ENCODE assay signal across 2 cellular contexts in the genomic region with DNA sequence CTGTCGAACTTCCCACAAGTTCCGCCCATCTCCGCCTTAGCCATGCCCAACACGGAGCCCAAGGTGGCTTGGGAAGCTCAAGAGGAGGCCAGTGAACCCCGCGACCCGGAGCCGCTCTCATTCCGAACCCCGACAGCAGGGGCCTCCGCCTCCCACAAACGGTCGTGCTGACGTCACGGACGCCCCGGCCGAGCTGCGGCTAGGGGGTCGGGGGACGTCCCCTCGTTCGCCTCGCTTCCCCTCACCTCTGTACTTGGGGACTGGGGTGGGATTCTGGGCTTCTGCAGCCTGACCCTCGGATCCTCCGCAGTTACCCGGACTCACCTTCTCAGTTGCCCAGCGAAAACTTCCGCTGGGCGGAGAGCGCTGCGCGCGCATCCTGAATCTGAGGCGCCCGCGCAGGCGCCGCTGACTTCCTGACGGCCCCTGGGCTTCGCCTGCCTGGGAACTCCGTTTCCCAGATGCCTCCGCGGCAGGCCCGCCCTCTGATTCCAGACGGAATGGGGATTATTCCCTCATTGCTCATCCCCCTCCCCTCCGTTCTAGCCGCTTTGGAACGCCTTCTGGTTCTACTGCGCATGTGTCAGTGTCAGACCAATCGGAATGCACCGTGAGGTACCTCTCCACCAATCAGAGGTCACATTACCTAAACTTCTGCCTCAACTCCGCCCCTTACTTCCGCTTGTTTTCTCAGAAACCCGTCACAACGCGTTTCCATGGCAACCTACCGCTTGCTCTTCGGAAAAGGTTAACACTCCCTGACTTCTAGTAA.
TF ChIP-seq lines count a peak whose summit lies in the region.

A gene with protein sequence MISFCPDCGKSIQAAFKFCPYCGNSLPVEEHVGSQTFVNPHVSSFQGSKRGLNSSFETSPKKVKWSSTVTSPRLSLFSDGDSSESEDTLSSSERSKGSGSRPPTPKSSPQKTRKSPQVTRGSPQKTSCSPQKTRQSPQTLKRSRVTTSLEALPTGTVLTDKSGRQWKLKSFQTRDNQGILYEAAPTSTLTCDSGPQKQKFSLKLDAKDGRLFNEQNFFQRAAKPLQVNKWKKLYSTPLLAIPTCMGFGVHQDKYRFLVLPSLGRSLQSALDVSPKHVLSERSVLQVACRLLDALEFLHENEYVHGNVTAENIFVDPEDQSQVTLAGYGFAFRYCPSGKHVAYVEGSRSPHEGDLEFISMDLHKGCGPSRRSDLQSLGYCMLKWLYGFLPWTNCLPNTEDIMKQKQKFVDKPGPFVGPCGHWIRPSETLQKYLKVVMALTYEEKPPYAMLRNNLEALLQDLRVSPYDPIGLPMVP (minus strand): TSS at position 351 of the 772 bp plus-strand sequence. CDS start 9,210 bp downstream, outside the sequence.

TF ChIP-seq in HCT116, 20 proteins besides CTCF, POLR2A, EP300 and RAD21:
- TF ChIP-seq, protein P1, sequence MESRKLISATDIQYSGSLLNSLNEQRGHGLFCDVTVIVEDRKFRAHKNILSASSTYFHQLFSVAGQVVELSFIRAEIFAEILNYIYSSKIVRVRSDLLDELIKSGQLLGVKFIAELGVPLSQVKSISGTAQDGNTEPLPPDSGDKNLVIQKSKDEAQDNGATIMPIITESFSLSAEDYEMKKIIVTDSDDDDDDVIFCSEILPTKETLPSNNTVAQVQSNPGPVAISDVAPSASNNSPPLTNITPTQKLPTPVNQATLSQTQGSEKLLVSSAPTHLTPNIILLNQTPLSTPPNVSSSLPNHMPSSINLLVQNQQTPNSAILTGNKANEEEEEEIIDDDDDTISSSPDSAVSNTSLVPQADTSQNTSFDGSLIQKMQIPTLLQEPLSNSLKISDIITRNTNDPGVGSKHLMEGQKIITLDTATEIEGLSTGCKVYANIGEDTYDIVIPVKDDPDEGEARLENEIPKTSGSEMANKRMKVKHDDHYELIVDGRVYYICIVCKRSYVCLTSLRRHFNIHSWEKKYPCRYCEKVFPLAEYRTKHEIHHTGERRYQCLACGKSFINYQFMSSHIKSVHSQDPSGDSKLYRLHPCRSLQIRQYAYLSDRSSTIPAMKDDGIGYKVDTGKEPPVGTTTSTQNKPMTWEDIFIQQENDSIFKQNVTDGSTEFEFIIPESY (IDR thresholded peaks at IDR 0.05; ENCODE audit: extremely low read depth, insufficient replicate concordance, low read length): no peak
- TF ChIP-seq YY1 (IDR thresholded peaks at IDR 0.05; ENCODE audit: extremely low read depth, insufficient replicate concordance, low read depth, low read length) (peak; percentile 8), CBX3 (IDR thresholded peaks at IDR 0.05; ENCODE audit: low read depth) (no peak), JUND (IDR thresholded peaks at IDR 0.05) (no peak), ZNF274 (IDR thresholded peaks at IDR 0.05; ENCODE audit: low read depth, low read length) (no peak), TCF7L2 (IDR thresholded peaks at IDR 0.05; ENCODE audit: borderline replicate concordance, extremely low read depth, insufficient read depth, insufficient read length) (no peak), EGR1 (IDR thresholded peaks at IDR 0.05; ENCODE audit: low read depth) (no peak), ZFX (IDR thresholded peaks at IDR 0.05) (no peak; the same call in 1 of the 2 replicates), ELF1 (IDR thresholded peaks at IDR 0.05; ENCODE audit: borderline replicate concordance, low read depth) (peak; percentile 71), SRF (IDR thresholded peaks at IDR 0.05; ENCODE audit: low read depth) (no peak), EZH2phosphoT487 (IDR thresholded peaks at IDR 0.05; ENCODE audit: borderline replicate concordance) (no peak), EZH2 (IDR thresholded peaks at IDR 0.05) (no peak), SIN3A (IDR thresholded peaks at IDR 0.05; ENCODE audit: low read depth) (peak; percentile 22; the same call in 1 of the 2 replicates), SP1 (IDR thresholded peaks at IDR 0.05; ENCODE audit: low read depth) (peak; percentile 90), POLR2AphosphoS5 (IDR thresholded peaks at IDR 0.05; ENCODE audit: low read depth, low read length) (peak; percentile 87), CEBPB (IDR thresholded peaks at IDR 0.05; ENCODE audit: low read depth) (no peak), FOSL1 (IDR thresholded peaks at IDR 0.05; ENCODE audit: low read depth) (no peak)
- TF ChIP-seq, protein P2, sequence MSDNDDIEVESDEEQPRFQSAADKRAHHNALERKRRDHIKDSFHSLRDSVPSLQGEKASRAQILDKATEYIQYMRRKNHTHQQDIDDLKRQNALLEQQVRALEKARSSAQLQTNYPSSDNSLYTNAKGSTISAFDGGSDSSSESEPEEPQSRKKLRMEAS (IDR thresholded peaks at IDR 0.05): no peak
- TF ChIP-seq, protein P3, sequence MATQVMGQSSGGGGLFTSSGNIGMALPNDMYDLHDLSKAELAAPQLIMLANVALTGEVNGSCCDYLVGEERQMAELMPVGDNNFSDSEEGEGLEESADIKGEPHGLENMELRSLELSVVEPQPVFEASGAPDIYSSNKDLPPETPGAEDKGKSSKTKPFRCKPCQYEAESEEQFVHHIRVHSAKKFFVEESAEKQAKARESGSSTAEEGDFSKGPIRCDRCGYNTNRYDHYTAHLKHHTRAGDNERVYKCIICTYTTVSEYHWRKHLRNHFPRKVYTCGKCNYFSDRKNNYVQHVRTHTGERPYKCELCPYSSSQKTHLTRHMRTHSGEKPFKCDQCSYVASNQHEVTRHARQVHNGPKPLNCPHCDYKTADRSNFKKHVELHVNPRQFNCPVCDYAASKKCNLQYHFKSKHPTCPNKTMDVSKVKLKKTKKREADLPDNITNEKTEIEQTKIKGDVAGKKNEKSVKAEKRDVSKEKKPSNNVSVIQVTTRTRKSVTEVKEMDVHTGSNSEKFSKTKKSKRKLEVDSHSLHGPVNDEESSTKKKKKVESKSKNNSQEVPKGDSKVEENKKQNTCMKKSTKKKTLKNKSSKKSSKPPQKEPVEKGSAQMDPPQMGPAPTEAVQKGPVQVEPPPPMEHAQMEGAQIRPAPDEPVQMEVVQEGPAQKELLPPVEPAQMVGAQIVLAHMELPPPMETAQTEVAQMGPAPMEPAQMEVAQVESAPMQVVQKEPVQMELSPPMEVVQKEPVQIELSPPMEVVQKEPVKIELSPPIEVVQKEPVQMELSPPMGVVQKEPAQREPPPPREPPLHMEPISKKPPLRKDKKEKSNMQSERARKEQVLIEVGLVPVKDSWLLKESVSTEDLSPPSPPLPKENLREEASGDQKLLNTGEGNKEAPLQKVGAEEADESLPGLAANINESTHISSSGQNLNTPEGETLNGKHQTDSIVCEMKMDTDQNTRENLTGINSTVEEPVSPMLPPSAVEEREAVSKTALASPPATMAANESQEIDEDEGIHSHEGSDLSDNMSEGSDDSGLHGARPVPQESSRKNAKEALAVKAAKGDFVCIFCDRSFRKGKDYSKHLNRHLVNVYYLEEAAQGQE (IDR thresholded peaks at IDR 0.05; ENCODE audit: low read depth): no peak
- TF ChIP-seq, protein P4, sequence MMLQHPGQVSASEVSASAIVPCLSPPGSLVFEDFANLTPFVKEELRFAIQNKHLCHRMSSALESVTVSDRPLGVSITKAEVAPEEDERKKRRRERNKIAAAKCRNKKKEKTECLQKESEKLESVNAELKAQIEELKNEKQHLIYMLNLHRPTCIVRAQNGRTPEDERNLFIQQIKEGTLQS (IDR thresholded peaks at IDR 0.05): no peak

TF ChIP-seq in neural cell, 6 proteins besides CTCF, POLR2A, EP300 and RAD21 (continued from another document):
- TF ChIP-seq, protein P3 (IDR thresholded peaks at IDR 0.05; ENCODE audit: borderline replicate concordance): no peak
- TF ChIP-seq POLR2AphosphoS5 (IDR thresholded peaks at IDR 0.05) (peak; percentile 52), MXI1 (conservative IDR thresholded peaks at IDR 0.05; ENCODE audit: poor library complexity, severe bottlenecking) (peak; percentile 2)
